ENCODE assay signal across 8 cellular contexts in genomic region chr7:114414151-114415053, GRCh38. TPM values are rescaled to one million over a fixed set of nuclear protein-coding genes. Genes with fewer than 3 reads are reported as not detected.
A peak's percentile ranks its signal among the peaks of the same experiment; 100 is the strongest.
DNase-seq lines count a peak whose midpoint lies in the region; FAIRE-seq and TF ChIP-seq lines count a peak whose summit lies in the region.

Gene FOXP2, plus strand, starts transcription at chr7:114414815. Its CDS starts 11,697 bp downstream, at chr7:114426512.

- TF ChIP-seq POLR2A in endothelial cell of umbilical vein (IDR thresholded peaks at IDR 0.05; ENCODE audit: low read depth, low read length) = no peak

- H3K4me1 Mint-ChIP-seq in neural progenitor cell = peaks cover 25% of the 10 kb centered on the region

- H3K9me1 ChIP-seq in endothelial cell of umbilical vein (replicated peaks; ENCODE audit: control insufficient read depth, extremely low read depth, insufficient read depth, low read length) = no peaks in the 10 kb centered on the region

- TF ChIP-seq CTCF in endothelial cell of umbilical vein (IDR thresholded peaks at IDR 0.05; ENCODE audit: extremely low read depth in 1 of 2, insufficient read depth in 1 of 2, low read depth in 1 of 2, low read length in 2 of 2) = no peak
- TF ChIP-seq CTCF in neural progenitor cell (IDR thresholded peaks at IDR 0.05) = no peak

- H3F3A ChIP-seq in neural progenitor cell (ENCODE audit: low read depth) = no peaks in the 10 kb centered on the region

- H3K9me3 Mint-ChIP-seq in neural progenitor cell = no peaks in the 10 kb centered on the region

- no peak within 1 kb of the TSS for H3K4me3 Mint-ChIP-seq in neural progenitor cell

- H3K4me1 ChIP-seq in endothelial cell of umbilical vein (ENCODE audit: control insufficient read depth, extremely low read depth, insufficient read depth, low read length) (no peaks in the 10 kb centered on the region), neural progenitor cell (peaks cover 11% of the 10 kb centered on the region)

- DNase-seq in Caki2 (ENCODE audit: low read depth) (peak; percentile 85), NCI-H345 treated with DMSO at 0.1 percent for 48 hours (lab: John Stamatoyannopoulos, UW; ENCODE audit: unreplicated experiment) (peak; percentile 84), endothelial cell of umbilical vein (ENCODE audit: low read depth, low spot score) (peak; percentile 19), neural progenitor cell (ENCODE audit: low spot score) (peak; percentile 14), GM19240 (ENCODE audit: insufficient read length, low spot score) (no peak), iPS-NIHi7 (ENCODE audit: extremely low spot score) (no peak), GM19239 (ENCODE audit: insufficient read length, low spot score) (no peak), SW 1271 (lab: John Stamatoyannopoulos, UW) (no peak)

- H3K36me3 ChIP-seq in endothelial cell of umbilical vein (ENCODE audit: control insufficient read depth in 2 of 2, extremely low read depth in 1 of 2, insufficient read depth in 2 of 2, low read length in 2 of 2) = no peaks in the 10 kb centered on the region
- H3K36me3 ChIP-seq in neural progenitor cell = no peaks in the 10 kb centered on the region

- BruUV-seq in endothelial cell of umbilical vein (replicated peaks; lab: Mats Ljungman, UMichigan) = no TSS peak

- H2AFZ ChIP-seq in endothelial cell of umbilical vein (ENCODE audit: low read depth, low read length) (peak within 1 kb of the TSS; percentile 13), neural progenitor cell (replicated peaks) (no peak within 1 kb of the TSS)

- POLR2A ChIA-PET in endothelial cell of umbilical vein (lab: Charles Lee) = no interaction called here

- H3K4me3 ChIP-seq in endothelial cell of umbilical vein (replicated peaks in 1 of 3; ENCODE audit: insufficient read depth in 1 of 3, low read depth in 1 of 3, low read length in 3 of 3) = peak within 1 kb of the TSS in 1 of 3 experiments; percentile 46
- no peak within 1 kb of the TSS for H3K4me3 ChIP-seq in neural progenitor cell

- CTCF ChIA-PET in endothelial cell of umbilical vein (lab: Charles Lee) = interaction anchor here (0.8 to 3.2 kb wide), 13 partner anchors 8 to 1437 kb away, joined by 3 to 28 read pairs (median 5); no protein-coding TSS in a partner anchor

- dilution Hi-C loops in endothelial cell of umbilical vein (cut with MboI; ENCODE audit: extremely low pct_ligation_motif_present, low sequenced_read_pairs) = no loop called here

- H3K4me2 ChIP-seq in endothelial cell of umbilical vein (ENCODE audit: insufficient read depth, low read length) (peak within 1 kb of the TSS; percentile 31), neural progenitor cell (no peak within 1 kb of the TSS)

- intact Hi-C loops in endothelial cell of umbilical vein (cut with micrococcal nuclease) = loop anchor here (5.0 kb wide), 1 partner anchor 642 kb away; no protein-coding TSS in a partner anchor

- FAIRE-seq in endothelial cell of umbilical vein (lab: Jason Lieb, UNC) (no peak), GM19239 (lab: Jason Lieb, UNC) (no peak)

- peaks cover 2% of the 10 kb centered on the region in 2 experiments for H3K27me3 ChIP-seq in endothelial cell of umbilical vein (ENCODE audit: control insufficient read depth in 2 of 2, insufficient read depth in 2 of 2, low read length in 2 of 2)
- H3K27me3 ChIP-seq in neural progenitor cell = no peaks in the 10 kb centered on the region

- no peak within 1 kb of the TSS for H3K27ac ChIP-seq in endothelial cell of umbilical vein (ENCODE audit: insufficient read depth, low read depth, low read length)
- no peak within 1 kb of the TSS for H3K27ac ChIP-seq in neural progenitor cell

- no peaks in the 10 kb centered on the region for H4K20me1 ChIP-seq in endothelial cell of umbilical vein (replicated peaks; ENCODE audit: control insufficient read depth, extremely low read depth, insufficient read depth, low read length)
- no peaks in the 10 kb centered on the region for H4K20me1 ChIP-seq in neural progenitor cell (ENCODE audit: low read depth)

- H3K9me3 ChIP-seq in endothelial cell of umbilical vein (replicated peaks; ENCODE audit: control insufficient read depth, insufficient read depth, low read length) (no peaks in the 10 kb centered on the region), neural progenitor cell (ENCODE audit: low read depth) (no peaks in the 10 kb centered on the region)

- H3K9ac ChIP-seq in endothelial cell of umbilical vein (replicated peaks; ENCODE audit: extremely low read depth, insufficient read depth, low read length) (no peak within 1 kb of the TSS), neural progenitor cell (no peak within 1 kb of the TSS)

- no peak within 1 kb of the TSS for H3K27ac Mint-ChIP-seq in neural progenitor cell

- H3K36me3 Mint-ChIP-seq in neural progenitor cell = no peaks in the 10 kb centered on the region

- H3K79me2 ChIP-seq in endothelial cell of umbilical vein (ENCODE audit: control insufficient read depth, insufficient read depth, low read length) (no peaks in the 10 kb centered on the region), neural progenitor cell (ENCODE audit: low read depth) (no peaks in the 10 kb centered on the region)

- in situ Hi-C loops in Caki2 (cut with HindIII; ENCODE audit: low pct_unique_long_range_greater_than_20kb, low sequenced_read_pairs) = loop anchor here (5.0 kb wide), 1 partner anchor 332 kb away; no protein-coding TSS in a partner anchor

- no peaks in the 10 kb centered on the region for H3K27me3 Mint-ChIP-seq in neural progenitor cell (ENCODE audit: insufficient read depth, low read depth)

TF ChIP-seq in endothelial cell of umbilical vein, 7 proteins besides CTCF, POLR2A, EP300 and RAD21:
- TF ChIP-seq MYC (IDR thresholded peaks at IDR 0.05; ENCODE audit: low read depth, low read length) (no peak), POLR2AphosphoS5 (IDR thresholded peaks at IDR 0.05; ENCODE audit: insufficient read depth, low read depth, low read length) (no peak), EZH2 (IDR thresholded peaks at IDR 0.05; ENCODE audit: borderline replicate concordance, low read depth, low read length, severe bottlenecking) (no peak), JUN (IDR thresholded peaks at IDR 0.05; ENCODE audit: borderline replicate concordance, insufficient read depth, insufficient read length, low read depth) (no peak)

RNA-seq across cellular contexts. Expression of gene FOXP2, which starts in this region (rescaled TPM):
- total RNA-seq in Caki2 (2014; rRNA removed; shearing (Covaris generic); ENCODE audit: low replicate concordance) = 2.4 and 4.2 TPM in 2 replicates
- total RNA-seq in endothelial cell of umbilical vein (2.7 and 3.3 TPM in 2 replicates), neural progenitor cell (ENCODE audit: low replicate concordance) (0.25 and 1.1 TPM in 2 replicates)
- polyA plus RNA-seq in endothelial cell of umbilical vein = 0.25 and 0.37 TPM in 2 replicates
- 0.18 and 0.27 TPM in 2 replicates for polyA plus RNA-seq in endothelial cell of umbilical vein (2011; cell fraction: cytosol; rRNA removed)
- polyA plus RNA-seq in endothelial cell of umbilical vein (2011; cell fraction: nucleus; rRNA removed) = 0.31 and 0.72 TPM in 2 replicates
- polyA plus RNA-seq in endothelial cell of umbilical vein (2012) = 0.31 and 0.70 TPM in 2 replicates
- 0.24 and 2.0 TPM in 2 replicates for polyA minus RNA-seq in endothelial cell of umbilical vein
- polyA minus RNA-seq in endothelial cell of umbilical vein (2011; cell fraction: cytosol; rRNA and poly(A)+ RNA removed) = 2.6 TPM
- 1.2 and 2.4 TPM in 2 replicates for polyA minus RNA-seq in endothelial cell of umbilical vein (2011; cell fraction: nucleus; rRNA and poly(A)+ RNA removed)

Comparison
In these comparisons a context has a peak if more than half of its experiments do, and no peak if none do; other contexts are left out.
1. DNase-seq: peak in Caki2 (single experiment), NCI-H345 treated with DMSO at 0.1 percent for 48 hours (single experiment), endothelial cell of umbilical vein (single experiment) and neural progenitor cell (single experiment); none in GM19240 (single experiment), iPS-NIHi7 (single experiment), GM19239 (single experiment) and SW 1271 (0 of 2).